22 cellular contexts compared by ENCODE assay signal in the genomic region with DNA sequence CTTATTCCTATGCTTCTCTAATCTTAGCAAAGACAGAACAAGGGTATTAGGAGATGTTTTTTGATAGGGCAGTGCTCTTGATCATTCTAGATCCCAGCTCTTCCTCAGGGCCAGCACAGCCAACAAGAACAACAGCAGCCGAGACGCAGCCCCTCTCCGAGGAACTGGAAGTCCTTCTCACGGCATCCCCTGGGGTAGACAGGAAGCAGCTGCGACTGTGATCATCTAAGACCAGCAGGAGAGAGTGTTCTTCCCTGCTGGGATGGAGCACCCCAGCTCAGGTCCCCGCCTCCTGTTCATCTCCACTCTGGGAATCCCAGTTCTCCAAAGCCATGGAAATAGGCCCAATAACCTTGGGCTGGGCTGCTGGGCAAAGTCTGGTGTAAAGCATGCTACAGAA. TPM values are rescaled to one million over a fixed set of nuclear protein-coding genes. Genes with fewer than 3 reads are reported as not detected.
DNase-seq lines count a peak whose midpoint lies in the region; ATAC-seq and TF ChIP-seq lines count a peak whose summit lies in the region.
"Had no signal": no experiment of that assay in that cellular context is flagged by ENCODE, and none has a peak within 500 bp of the region (broad histone marks: within the 10 kb centered on the region; RNA-seq: fewer than 3 reads in every experiment).

No MANE protein-coding gene starts in this region.

- H3K27ac Mint-ChIP-seq in chondrocyte (ENCODE audit: unreplicated experiment) (peak overlapping the region; percentile 79), osteocyte (ENCODE audit: unreplicated experiment) (peak overlapping the region; percentile 83)
- H3K27ac Mint-ChIP-seq: activated B cell treated with CpG ODN at 0.5 μM for 24 hours; activated CD8-positive, alpha-beta T cell treated with anti-CD3 and anti-CD28 coated beads, Interleukin-2, amount 10 ng/mL, durations not matched to agents 7 days and 5 days; activated T-cell treated with anti-CD3 and anti-CD28 coated beads, Interleukin-2, amount 50 U/mL, for 24 hours had no signal

- peak overlapping the region; percentile 52 to 73 for H3K27ac ChIP-seq in aorta (ENCODE audit: low read depth in 1 of 2, low read length in 2 of 2)
- H3K27ac ChIP-seq: thyroid gland had no signal

- H3K4me3 ChIP-seq in aorta (ENCODE audit: low read length in 2 of 2), result no peak overlapping the region
- H3K4me3 ChIP-seq: GM12878, thyroid gland had no signal

- H3K36me3 ChIP-seq in aorta (ENCODE audit: control insufficient read depth in 1 of 2, insufficient read depth in 2 of 2, low read length in 1 of 2), result no peaks in the 10 kb centered on the region
- H3K36me3 ChIP-seq: thyroid gland had no signal

- intact Hi-C loops in Right ventricle myocardium inferior (cut with DNase I) (no loop called here), cardiac septum (cut with DNase I) (no loop called here), aorta (cut with DNase I) (no loop called here)

- 67 to 68% methylated on average over 6 of the region's 6 CpGs for WGBS in aorta, 2 donors

- H3K27me3 Mint-ChIP-seq in chondrocyte (ENCODE audit: low read depth) (no peaks in the 10 kb centered on the region), osteocyte (ENCODE audit: unreplicated experiment) (no peaks in the 10 kb centered on the region)
- H3K27me3 Mint-ChIP-seq: activated B cell treated with CpG ODN at 0.5 μM for 24 hours had no signal

- H3K36me3 Mint-ChIP-seq in chondrocyte (ENCODE audit: low read depth) (no peaks in the 10 kb centered on the region), osteocyte (ENCODE audit: unreplicated experiment) (no peaks in the 10 kb centered on the region)

- TF ChIP-seq CTCF in chondrocyte (IDR thresholded peaks at IDR 0.05) (no peak), osteocyte (IDR thresholded peaks at IDR 0.05) (no peak)

- peak; percentile 71 for ATAC-seq in Right ventricle myocardium inferior
- ATAC-seq in aorta (ENCODE audit: low FRiP score), result no peak
- ATAC-seq in GM21526 (IDR thresholded peaks at IDR 0.05; ENCODE audit: low FRiP score, unreplicated experiment), result no peak
- ATAC-seq: activated CD8-positive, alpha-beta T cell treated with anti-CD3 and anti-CD28 coated beads, Interleukin-2, amount 10 ng/mL, durations not matched to agents 7 days and 5 days; GM12878; left lobe of liver; Panc1; SK-N-SH treated with all-trans-retinoic acid at 6 μM for 48 hours had no signal

- H3K4me1 Mint-ChIP-seq in chondrocyte (ENCODE audit: low read depth) (peaks cover 78% of the 10 kb centered on the region), osteocyte (ENCODE audit: unreplicated experiment) (peaks cover 82% of the 10 kb centered on the region)

- H3K9me3 ChIP-seq in aorta (ENCODE audit: control insufficient read depth, low read length), result no peaks in the 10 kb centered on the region
- H3K9me3 ChIP-seq: thyroid gland had no signal

- no peaks in the 10 kb centered on the region for H3K27me3 ChIP-seq in aorta (ENCODE audit: control insufficient read depth in 1 of 2, insufficient read depth in 2 of 2, low read length in 1 of 2)
- H3K27me3 ChIP-seq: thyroid gland had no signal

- peaks cover 14 to 26% of the 10 kb centered on the region in 2 donors for H3K4me1 ChIP-seq in aorta (ENCODE audit: control insufficient read depth in 1 of 2, insufficient read depth in 2 of 2, low read length in 2 of 2)

- no peak overlapping the region for H3K4me3 Mint-ChIP-seq in chondrocyte (ENCODE audit: unreplicated experiment)
- no peak overlapping the region for H3K4me3 Mint-ChIP-seq in osteocyte (ENCODE audit: unreplicated experiment)
- H3K4me3 Mint-ChIP-seq: activated B cell treated with CpG ODN at 0.5 μM for 24 hours; activated CD8-positive, alpha-beta T cell treated with anti-CD3 and anti-CD28 coated beads, Interleukin-2, amount 10 ng/mL, durations not matched to agents 7 days and 5 days; activated T-cell treated with anti-CD3 and anti-CD28 coated beads, Interleukin-2, amount 50 U/mL, for 24 hours had no signal

- no peaks in the 10 kb centered on the region for H3K9me3 Mint-ChIP-seq in chondrocyte (ENCODE audit: low read depth)
- H3K9me3 Mint-ChIP-seq in osteocyte (ENCODE audit: unreplicated experiment), result no peaks in the 10 kb centered on the region
- H3K9me3 Mint-ChIP-seq: activated B cell treated with CpG ODN at 0.5 μM for 24 hours; activated T-cell treated with anti-CD3 and anti-CD28 coated beads, Interleukin-2, amount 50 U/mL, for 24 hours had no signal

- no peak for DNase-seq in Right ventricle myocardium inferior (ENCODE audit: missing footprints)
- DNase-seq in cardiac septum (ENCODE audit: low spot score), result no peak
- no peak for DNase-seq in chondrocyte (ENCODE audit: low spot score)
- no peak for DNase-seq in osteocyte (ENCODE audit: extremely low spot score, unreplicated experiment)
- no peak for DNase-seq in aorta
- no peak for DNase-seq in GM03348 (ENCODE audit: low spot score)
- DNase-seq in KG1 (lab: John Stamatoyannopoulos, UW), result no peak
- DNase-seq: activated B cell treated with CpG ODN at 0.5 μM for 24 hours; activated CD8-positive, alpha-beta T cell treated with anti-CD3 and anti-CD28 coated beads, Interleukin-2, amount 10 ng/mL, durations not matched to agents 7 days and 5 days; activated naive CD4-positive, alpha-beta T cell treated with anti-CD3 and anti-CD28 coated beads, Interleukin-2, amount 50 U/mL, for 16 hours; activated T-cell treated with anti-CD3 and anti-CD28 coated beads, Interleukin-2, amount 50 U/mL, for 24 hours; GF-D8; NCI-H1436; T-helper 9 cell; thyroid gland had no signal

RNA-seq across cellular contexts. Expression of a gene that starts 29.6 kb away (rescaled TPM):
- total RNA-seq in Right ventricle myocardium inferior (5.9 TPM), cardiac septum (6.4 TPM), chondrocyte (19.2 to 51.0 TPM (median 50.6 TPM) in 3 replicates), osteocyte (22.2 and 24.0 TPM in 2 replicates), aorta (100 to 1,000 TPM; 189 to 518 TPM)
- 100 to 1,000 TPM in 1 of 2 donors, 10 to 100 TPM in 1; 92.3 to 135 TPM for polyA plus RNA-seq in aorta
- total RNA-seq: A172; activated B cell treated with CpG ODN at 0.5 μM for 24 hours; activated CD8-positive, alpha-beta T cell treated with anti-CD3 and anti-CD28 coated beads, Interleukin-2, amount 10 ng/mL, durations not matched to agents 7 days and 5 days; epithelial cell of proximal tubule had no signal
